Comparison of ENCODE assay signal across 7 cellular contexts in the genomic region with DNA sequence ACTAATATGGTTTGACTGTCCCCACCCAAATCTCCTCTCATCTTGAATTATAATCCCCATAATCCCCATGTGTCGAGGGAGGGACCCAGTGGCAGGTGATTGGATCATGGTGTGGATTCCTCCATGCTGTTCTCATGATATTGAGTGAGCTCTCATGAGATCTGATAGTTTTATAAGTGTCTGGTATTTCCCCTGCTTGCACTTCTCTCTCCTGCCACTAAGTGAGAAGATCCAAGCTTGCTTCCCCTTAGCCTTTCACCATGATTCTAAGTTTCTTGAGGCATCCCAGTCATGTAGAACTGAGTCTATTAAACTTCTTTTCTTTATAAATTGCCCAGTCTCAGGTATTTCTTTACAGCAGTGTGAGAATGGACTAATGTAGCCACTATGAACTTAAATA. TPM values are rescaled to one million over a fixed set of nuclear protein-coding genes. Genes with fewer than 3 reads are reported as not detected.
"Had no signal": no experiment of that assay in that cellular context is flagged by ENCODE, and none has a peak within 500 bp of the region (broad histone marks: within the 10 kb centered on the region; RNA-seq: fewer than 3 reads in every experiment).

No MANE protein-coding gene starts in this region.

RNA-seq across cellular contexts. Expression of a gene that starts 9.8 kb away (rescaled TPM):
- total RNA-seq: activated CD4-positive, alpha-beta memory T cell treated with anti-CD3 and anti-CD28 coated beads, Interleukin-2, amount 10 ng/mL, durations not matched to agents 7 days and 5 days; activated CD4-positive, alpha-beta T cell treated with anti-CD3 and anti-CD28 coated beads for 36 hours; activated naive CD8-positive, alpha-beta T cell treated with anti-CD3 and anti-CD28 coated beads for 36 hours; activated T-cell treated with anti-CD3 and anti-CD28 coated beads, Interleukin-2, amount 50 U/mL, for 72 hours; activated T-helper 2 cell treated with anti-CD3 and anti-CD28 coated beads, Interferon-gamma antibody, Interleukin-2, Interleukin-4, amounts not matched to agents 10 μg/mL and 5 μg/mL and 100 μg/mL, durations not matched to agents 14 hours and 24 hours and 36 hours; cardiac muscle cell; RPMI7951 had no signal
- polyA plus RNA-seq: cardiac muscle cell had no signal
